8 cellular contexts compared by ENCODE assay signal in genomic region chr19:29680447-29680846, GRCh38. TPM values are rescaled to one million over a fixed set of nuclear protein-coding genes. Genes with fewer than 3 reads are reported as not detected.
A peak's percentile ranks its signal among the peaks of the same experiment; 100 is the strongest.
DNase-seq lines count a peak whose midpoint lies in the region; ATAC-seq and TF ChIP-seq lines count a peak whose summit lies in the region.

No MANE protein-coding gene starts in this region.

- no peak for TF ChIP-seq CTCF in upper lobe of right lung (IDR thresholded peaks at IDR 0.05)

- H2BK12ac ChIP-seq in neuronal stem cell (ENCODE audit: low read length) = peak overlapping the region; percentile 63

- no CpG with 5 or more reads among the region's 12 CpGs for WGBS in neuronal stem cell (ENCODE audit: extremely low coverage in 2 of 2, insufficient read length in 2 of 2, insufficient replicate concordance in 1 of 2), 2 donors

- CTCF ChIA-PET in CD4-positive, alpha-beta memory T cell (lab: Charles Lee; ENCODE audit: partially characterized antibody) = interaction anchor here (1.0 to 10.6 kb wide), 8 partner anchors 9 to 71 kb away, joined by 4 to 96 read pairs (median 7); partner anchors contain the start of gene PLEKHF1

- no peaks in the 10 kb centered on the region for H3K27me3 ChIP-seq in CD4-positive, alpha-beta memory T cell (ENCODE audit: insufficient read depth, low read length)
- H3K27me3 ChIP-seq in neuronal stem cell (ENCODE audit: control insufficient read depth in 3 of 3, insufficient read depth in 3 of 3, low read depth in 1 of 3, low read length in 3 of 3) (peaks cover 0 to 7% (median 0%) of the 10 kb centered on the region in 3 experiments), upper lobe of right lung (no peaks in the 10 kb centered on the region)

- H3K9me3 Mint-ChIP-seq in CD4-positive, alpha-beta memory T cell = no peaks in the 10 kb centered on the region

- H3K4me2 ChIP-seq in neuronal stem cell (ENCODE audit: insufficient read depth, low read length, poor library complexity, severe bottlenecking) = no peak overlapping the region

- peak overlapping the region; percentile 27 for H3K18ac ChIP-seq in neuronal stem cell (ENCODE audit: low read length)

- ATAC-seq in GM21737 (IDR thresholded peaks at IDR 0.05; ENCODE audit: unreplicated experiment) = peak; percentile 77
- ATAC-seq in upper lobe of right lung = peak; percentile 46

- H2AFZ ChIP-seq in neuronal stem cell (ENCODE audit: low read length) = peak overlapping the region; percentile 17

- no peak overlapping the region for H3K23ac ChIP-seq in neuronal stem cell (ENCODE audit: low read depth, low read length, poor library complexity)

- peak overlapping the region; percentile 68 for H2AK5ac ChIP-seq in neuronal stem cell (ENCODE audit: low read depth, low read length)

- H3K27me3 Mint-ChIP-seq in CD4-positive, alpha-beta memory T cell = no peaks in the 10 kb centered on the region

- no peak overlapping the region for H2BK120ac ChIP-seq in neuronal stem cell (ENCODE audit: low read depth, low read length)

- H3K9me3 ChIP-seq in CD4-positive, alpha-beta memory T cell (ENCODE audit: control insufficient read depth in 1 of 2, low read length in 2 of 2) = no peaks in the 10 kb centered on the region
- H3K9me3 ChIP-seq in neuronal stem cell (replicated peaks in 1 of 2; ENCODE audit: control insufficient read depth in 2 of 2, insufficient read depth in 1 of 2, low read depth in 1 of 2, low read length in 2 of 2) (no peaks in the 10 kb centered on the region), upper lobe of right lung (no peaks in the 10 kb centered on the region)

- peak overlapping the region in 1 of 2 donors; percentile 26 for H3K4me3 ChIP-seq in CD4-positive, alpha-beta memory T cell (ENCODE audit: low read length in 2 of 2)
- no peak overlapping the region for H3K4me3 ChIP-seq in neuronal stem cell (ENCODE audit: low read length in 2 of 2)
- no peak overlapping the region for H3K4me3 ChIP-seq in upper lobe of right lung

- no peak overlapping the region for H3K14ac ChIP-seq in neuronal stem cell (ENCODE audit: low read length)

- POLR2A ChIA-PET in CD4-positive, alpha-beta memory T cell (lab: Charles Lee; ENCODE audit: partially characterized antibody) = interaction anchor here (1.1 to 8.7 kb wide), 10 partner anchors 8 to 74 kb away, joined by 3 to 148 read pairs (median 12); partner anchors contain the start of genes C19orf12, PLEKHF1 and POP4

- peak overlapping the region; percentile 62 for H2BK5ac ChIP-seq in neuronal stem cell (ENCODE audit: low read length)

- H3K4me1 Mint-ChIP-seq in CD4-positive, alpha-beta memory T cell = peaks cover 37 to 89% (median 67%) of the 10 kb centered on the region in 4 donors

- peaks cover 17% of the 10 kb centered on the region for H3K36me3 ChIP-seq in CD4-positive, alpha-beta memory T cell (ENCODE audit: insufficient read depth, low read length)
- H3K36me3 ChIP-seq in neuronal stem cell (replicated peaks in 1 of 2; ENCODE audit: control insufficient read depth in 2 of 2, insufficient read depth in 2 of 2, low read length in 2 of 2) (no peaks in the 10 kb centered on the region), upper lobe of right lung (peaks cover 16% of the 10 kb centered on the region)

- H3K4ac ChIP-seq in neuronal stem cell (ENCODE audit: low read length) = peak overlapping the region; percentile 87

- H3K27ac Mint-ChIP-seq in CD4-positive, alpha-beta memory T cell = peak overlapping the region; percentile 85 to 96 (median 93)

- intact Hi-C loops in CD4-positive, alpha-beta memory T cell (cut with micrococcal nuclease) = loop anchor here (1.0 to 2.0 kb wide), 2 partner anchors 9 to 14 kb away; no protein-coding TSS in a partner anchor
- intact Hi-C loops in upper lobe of right lung (cut with DNase I) = no loop called here

- peaks cover 3 to 25% of the 10 kb centered on the region in 2 donors for H3K36me3 Mint-ChIP-seq in CD4-positive, alpha-beta memory T cell

- peak overlapping the region; percentile 49 for H3K27ac ChIP-seq in CD4-positive, alpha-beta memory T cell (ENCODE audit: low read depth, low read length)
- H3K27ac ChIP-seq in neuronal stem cell (replicated peaks; ENCODE audit: low read length) (no peak overlapping the region), upper lobe of right lung (peak overlapping the region; percentile 55)

- peaks cover 4% of the 10 kb centered on the region for H3K79me1 ChIP-seq in neuronal stem cell (ENCODE audit: low read depth, low read length)

- H3K9ac ChIP-seq in neuronal stem cell (ENCODE audit: low read depth, low read length, poor library complexity) = no peak overlapping the region

- H3K4me1 ChIP-seq in CD4-positive, alpha-beta memory T cell (ENCODE audit: insufficient read depth, low read length) = peaks cover 76% of the 10 kb centered on the region
- H3K4me1 ChIP-seq in neuronal stem cell (ENCODE audit: control insufficient read depth in 2 of 2, insufficient read depth in 1 of 2, low read depth in 1 of 2, low read length in 2 of 2) (peaks cover 12 to 26% of the 10 kb centered on the region in 2 donors), upper lobe of right lung (peaks cover 55% of the 10 kb centered on the region)

- peak; percentile 81 to 88 (median 88) for DNase-seq in CD4-positive, alpha-beta memory T cell
- DNase-seq in SKM-1 (lab: John Stamatoyannopoulos, UW; ENCODE audit: unreplicated experiment) (peak; percentile 32), neuronal stem cell (ENCODE audit: low spot score) (no peak), upper lobe of right lung (peak; percentile 77), cerebellar nuclear complex (lab: John Stamatoyannopoulos, UW) (no peak), NCI-H1105 treated with DMSO at 0.1 percent for 48 hours (lab: John Stamatoyannopoulos, UW) (no peak)
- peak in 3 of 4 experiments; percentile 31 to 68 (median 55) for DNase-seq in activated naive CD4-positive, alpha-beta T cell (lab: John Stamatoyannopoulos, UW)

- H4K8ac ChIP-seq in neuronal stem cell (ENCODE audit: low read depth, low read length) = no peak overlapping the region

- peak overlapping the region; percentile 71 to 88 (median 75) for H3K4me3 Mint-ChIP-seq in CD4-positive, alpha-beta memory T cell

- no peak overlapping the region for H4K91ac ChIP-seq in neuronal stem cell (ENCODE audit: low read depth, low read length, poor library complexity)

- H2BK15ac ChIP-seq in neuronal stem cell (ENCODE audit: low read length) = peak overlapping the region; percentile 56

RNA-seq across cellular contexts. Expression of gene PLEKHF1, which starts 15.2 kb away (rescaled TPM):
- total RNA-seq in CD4-positive, alpha-beta memory T cell = 10 to 100 TPM; 31.2 to 32.4 TPM
- 10 to 100 TPM; 15.3 to 36.0 TPM for polyA plus RNA-seq in CD4-positive, alpha-beta memory T cell
- 1.0 TPM for polyA plus RNA-seq in neuronal stem cell (2013, experiment 1 of 2)
- polyA plus RNA-seq in neuronal stem cell (2013, experiment 2 of 2) = 0.96 TPM
- 17.3 TPM for total RNA-seq in upper lobe of right lung

RNA-seq across cellular contexts. Expression of gene C19orf12, which starts 34.6 kb away (rescaled TPM):
- 10 to 100 TPM; 29.3 to 30.1 TPM for total RNA-seq in CD4-positive, alpha-beta memory T cell
- polyA plus RNA-seq in CD4-positive, alpha-beta memory T cell = 10 to 100 TPM; 22.7 to 23.6 TPM
- polyA plus RNA-seq in neuronal stem cell (2013, experiment 1 of 2) = 20.8 TPM
- 20.7 TPM for polyA plus RNA-seq in neuronal stem cell (2013, experiment 2 of 2)
- 22.1 TPM for total RNA-seq in upper lobe of right lung

Comparison
In these comparisons a context has a peak if more than half of its experiments do, and no peak if none do; other contexts are left out.
1. DNase-seq: peak in CD4-positive, alpha-beta memory T cell (5 of 5), SKM-1 (single experiment), activated naive CD4-positive, alpha-beta T cell (3 of 4) and upper lobe of right lung (single experiment); none in neuronal stem cell (single experiment), cerebellar nuclear complex (0 of 2) and NCI-H1105 treated with DMSO at 0.1 percent for 48 hours (single experiment).